Comparison of ENCODE assay signal across 26 cellular contexts in the genomic region with DNA sequence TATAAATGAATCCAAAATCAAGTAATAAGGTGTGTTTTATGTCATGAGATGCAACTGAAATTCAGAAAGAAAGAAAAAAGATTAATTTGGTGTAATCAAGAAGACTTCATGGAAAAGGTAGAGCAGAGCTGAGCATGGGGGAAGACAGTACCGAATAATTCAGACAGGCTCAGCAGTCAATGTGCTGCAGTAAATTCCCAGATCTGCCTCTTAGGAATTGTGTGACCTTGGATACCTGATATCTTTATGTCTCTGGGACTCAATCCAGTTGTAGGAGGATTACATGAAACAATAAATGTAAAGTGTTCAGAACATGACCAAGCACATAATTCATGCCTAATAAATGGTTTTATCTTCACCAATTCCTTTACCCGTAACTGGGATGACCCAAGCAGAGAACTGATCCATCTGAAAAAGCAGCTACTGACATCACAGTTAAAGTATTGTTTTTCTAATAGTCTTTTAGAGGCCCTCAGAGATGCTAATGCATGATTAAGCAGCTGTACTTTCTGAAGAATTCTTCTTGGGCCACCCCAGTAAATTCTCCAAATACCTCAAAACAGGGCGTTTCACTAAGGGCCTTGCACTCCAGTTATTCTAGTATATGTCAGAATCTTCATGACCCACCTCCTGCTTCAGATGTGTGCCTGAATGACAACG. TPM values are rescaled to one million over a fixed set of nuclear protein-coding genes. Genes with fewer than 3 reads are reported as not detected.
DNase-seq lines count a peak whose midpoint lies in the region; ATAC-seq and TF ChIP-seq lines count a peak whose summit lies in the region.
"Had no signal": no experiment of that assay in that cellular context is flagged by ENCODE, and none has a peak within 500 bp of the region (broad histone marks: within the 10 kb centered on the region; RNA-seq: fewer than 3 reads in every experiment).

No MANE protein-coding gene starts in this region.

- no peak overlapping the region for H3K4me2 ChIP-seq in OCI-LY7 (ENCODE audit: low read length)

- BruUV-seq in OCI-LY7 (replicated peaks; lab: Mats Ljungman, UMichigan): no TSS peak

- no peak overlapping the region for H3K4me3 Mint-ChIP-seq in osteocyte (ENCODE audit: unreplicated experiment)
- no peak overlapping the region for H3K4me3 Mint-ChIP-seq in natural killer cell
- H3K4me3 Mint-ChIP-seq: CD4-positive, alpha-beta T cell; central memory CD8-positive, alpha-beta T cell; nephron progenitor cell; T-helper 1 cell treated with Interleukin-12 subunit alpha and Interleukin-12 subunit beta and Interleukin-4 antibody, amounts not matched to agents 30 μg/mL and 1 μg/mL, for 36 hours had no signal

- POLR2A ChIA-PET in OCI-LY7 (lab: Charles Lee) (interaction anchor here (0.7 to 2.1 kb wide), 4 partner anchors 14 to 29 kb away, joined by 5 to 9 read pairs (median 6); no protein-coding TSS in a partner anchor), GM10248 (lab: Yijun Ruan, JAX) (no interaction called here)

- no peak for ATAC-seq in natural killer cell
- no peak for ATAC-seq in GM18498 (IDR thresholded peaks at IDR 0.05; ENCODE audit: unreplicated experiment)
- no peak for ATAC-seq in HG03135 (IDR thresholded peaks at IDR 0.05; ENCODE audit: unreplicated experiment)
- ATAC-seq: HepG2 had no signal

- peaks cover 49% of the 10 kb centered on the region for H3K4me1 ChIP-seq in OCI-LY7 (ENCODE audit: insufficient read depth, low read length, poor library complexity, severe bottlenecking)
- H3K4me1 ChIP-seq: esophagus squamous epithelium, prostate gland had no signal

- TF ChIP-seq CTCF in OCI-LY7 (conservative IDR thresholded peaks at IDR 0.05; ENCODE audit: low read length) (no peak), osteocyte (IDR thresholded peaks at IDR 0.05) (no peak), natural killer cell (IDR thresholded peaks at IDR 0.05) (no peak), GM10248 (IDR thresholded peaks at IDR 0.05; ENCODE audit: control extremely low read depth, extremely low read depth, low read depth, missing control alignments) (no peak)

- H3K4me3 ChIP-seq in H7 (ENCODE audit: insufficient read depth, low read depth, low read length) (no peak overlapping the region), OCI-LY7 (ENCODE audit: low read depth, low read length, poor library complexity, severe bottlenecking) (no peak overlapping the region)
- H3K4me3 ChIP-seq: esophagus squamous epithelium, MG63, prostate gland had no signal

- H3K9me3 ChIP-seq in OCI-LY7 (ENCODE audit: low read length): peaks cover 7% of the 10 kb centered on the region; the same call in 1 of the 2 replicates
- H3K9me3 ChIP-seq: esophagus squamous epithelium, MG63, prostate gland had no signal

- no peaks in the 10 kb centered on the region for H4K20me1 ChIP-seq in OCI-LY7 (ENCODE audit: insufficient read depth, low read length)

- intact Hi-C loops in OCI-LY7 (cut with micrococcal nuclease; ENCODE audit: unreplicated experiment): no loop called here
- intact Hi-C loops in natural killer cell (cut with micrococcal nuclease): no loop called here

- DNase-seq in H7 (peak; percentile 39), OCI-LY7 (ENCODE audit: low spot score) (no peak), iPS-NIHi11 (ENCODE audit: low spot score) (peak; percentile 36), osteocyte (ENCODE audit: extremely low spot score, unreplicated experiment) (no peak), natural killer cell (no peak), GM10248 (ENCODE audit: extremely low spot score) (no peak)
- DNase-seq: activated CD4-positive, alpha-beta T cell treated with anti-CD3 and anti-CD28 coated beads, Interleukin-2, amount 50 U/mL, for 4 hours; activated T-cell treated with anti-CD3 and anti-CD28 coated beads for 4 hours; amygdala; CD4-positive, alpha-beta T cell; effector CD8-positive, alpha-beta T cell; esophagus squamous epithelium; mammary epithelial cell; MG63; NCI-H1436; NCI-H2171 treated with DMSO at 0.1 percent for 48 hours; NCI-H69; nephron progenitor cell; stimulated activated CD8-positive, alpha-beta memory T cell treated with anti-CD3 and anti-CD28 coated beads, Interleukin-4, amount 100 ng/mL, for 48 hours had no signal

- CTCF ChIA-PET in OCI-LY7 (lab: Charles Lee; ENCODE audit: unreplicated experiment): no interaction called here
- CTCF ChIA-PET in GM10248 (lab: Yijun Ruan, JAX): interaction anchor here (1.0 to 1.2 kb wide), 2 partner anchors 23 to 43 kb away, joined by 3 to 4 read pairs; no protein-coding TSS in a partner anchor

- no peaks in the 10 kb centered on the region for H3K9me2 ChIP-seq in OCI-LY7 (ENCODE audit: insufficient read depth, low read length)

- H3K79me2 ChIP-seq in OCI-LY7 (ENCODE audit: insufficient read depth, low read depth, low read length): no peaks in the 10 kb centered on the region

- H3K27ac ChIP-seq in OCI-LY7 (ENCODE audit: low read depth, low read length, poor library complexity, severe bottlenecking): peak overlapping the region; percentile 96
- H3K27ac ChIP-seq: esophagus squamous epithelium, prostate gland had no signal

- H3K36me3 ChIP-seq in H7 (replicated peaks; ENCODE audit: control insufficient read depth, insufficient read depth, low read length): no peaks in the 10 kb centered on the region
- peaks cover 4% of the 10 kb centered on the region; the same call in 1 of the 2 replicates for H3K36me3 ChIP-seq in OCI-LY7 (ENCODE audit: insufficient read depth, low read length)
- H3K36me3 ChIP-seq: esophagus squamous epithelium, MG63, prostate gland had no signal

- H2AFZ ChIP-seq in OCI-LY7 (ENCODE audit: low read length): peak overlapping the region; percentile 51; the same call in 1 of the 2 replicates

- H3K36me3 Mint-ChIP-seq in osteocyte (ENCODE audit: unreplicated experiment) (no peaks in the 10 kb centered on the region), natural killer cell (no peaks in the 10 kb centered on the region)

- H3K9me3 Mint-ChIP-seq in osteocyte (ENCODE audit: unreplicated experiment) (no peaks in the 10 kb centered on the region), natural killer cell (no peaks in the 10 kb centered on the region)
- H3K9me3 Mint-ChIP-seq: CD4-positive, alpha-beta T cell; central memory CD8-positive, alpha-beta T cell; T-helper 1 cell treated with Interleukin-12 subunit alpha and Interleukin-12 subunit beta and Interleukin-4 antibody, amounts not matched to agents 30 μg/mL and 1 μg/mL, for 36 hours had no signal

- H3K4me1 Mint-ChIP-seq in osteocyte (ENCODE audit: unreplicated experiment) (peaks cover 26% of the 10 kb centered on the region), natural killer cell (peaks cover 17 to 19% of the 10 kb centered on the region in 2 donors)

- H3K27ac Mint-ChIP-seq in osteocyte (ENCODE audit: unreplicated experiment) (peak overlapping the region; percentile 41), natural killer cell (no peak overlapping the region)
- H3K27ac Mint-ChIP-seq: CD4-positive, alpha-beta T cell; nephron progenitor cell; T-helper 1 cell treated with Interleukin-12 subunit alpha and Interleukin-12 subunit beta and Interleukin-4 antibody, amounts not matched to agents 30 μg/mL and 1 μg/mL, for 36 hours had no signal

- H3K27me3 ChIP-seq in H7 (ENCODE audit: control insufficient read depth, insufficient read depth, low read length): no peaks in the 10 kb centered on the region
- H3K27me3 ChIP-seq: esophagus squamous epithelium, MG63 had no signal

- no peaks in the 10 kb centered on the region for H3K27me3 Mint-ChIP-seq in osteocyte (ENCODE audit: unreplicated experiment)
- H3K27me3 Mint-ChIP-seq in natural killer cell (ENCODE audit: low read depth in 2 of 2): peaks cover 32 to 76% of the 10 kb centered on the region in 2 donors

RNA-seq across cellular contexts. Expression of a gene that starts 7.8 kb away (rescaled TPM):
- not detected in 2 replicates for total RNA-seq in H7 (2014; rRNA removed; shearing (Covaris generic))
- total RNA-seq in OCI-LY7 (2014; rRNA removed; shearing (Covaris generic)): 1.8 TPM in 1 of 2 replicates, not detected in the other
- total RNA-seq in OCI-LY7 (2022) (not detected in 2 replicates), osteocyte (not detected in 2 replicates), natural killer cell (not detected)
- total RNA-seq: CD4-positive, alpha-beta T cell; esophagus squamous epithelium; HepG2; mammary epithelial cell; prostate gland; temporal lobe had no signal

RNA-seq across cellular contexts. Expression of a gene that starts 14.8 kb away (rescaled TPM):
- not detected in 2 replicates for total RNA-seq in H7 (2014; rRNA removed; shearing (Covaris generic))
- not detected in 2 replicates for total RNA-seq in OCI-LY7 (2014; rRNA removed; shearing (Covaris generic))
- not detected in 2 replicates for total RNA-seq in OCI-LY7 (2022)
- not detected in 2 replicates for total RNA-seq in osteocyte
- not detected for total RNA-seq in natural killer cell
- total RNA-seq: CD4-positive, alpha-beta T cell; esophagus squamous epithelium; HepG2; mammary epithelial cell; prostate gland; temporal lobe had no signal

RNA-seq across cellular contexts. Expression of a gene that starts 44.8 kb away (rescaled TPM):
- total RNA-seq in H7 (2014; rRNA removed; shearing (Covaris generic)): not detected in 2 replicates
- total RNA-seq in OCI-LY7 (2014; rRNA removed; shearing (Covaris generic)): 435 and 488 TPM in 2 replicates
- total RNA-seq in OCI-LY7 (2022): 559 and 603 TPM in 2 replicates
- total RNA-seq in osteocyte: not detected in 2 replicates
- total RNA-seq in natural killer cell: 1 to 10 TPM; 4.8 to 7.1 (median 6.7) TPM
- total RNA-seq: HepG2, mammary epithelial cell, prostate gland, temporal lobe had no signal

Comparison
In these comparisons a context has a peak if more than half of its experiments do, and no peak if none do; other contexts are left out.
1. DNase-seq: peak in H7 (single experiment) and iPS-NIHi11 (single experiment); none in OCI-LY7 (single experiment), osteocyte (single experiment), natural killer cell (single experiment) and GM10248 (single experiment).
2. RNA of a gene that starts 44.8 kb away (total RNA-seq): 435 to 603 TPM in OCI-LY7; 4.8 to 7.1 TPM in natural killer cell, not detected in H7 and not detected in osteocyte; every median in the first group is over 10 times any median in the second.